In genomic region chr2:67645280-67646255, GRCh38 we compare ENCODE assay signal across 21 cellular contexts.
"Had no signal": no experiment of that assay in that cellular context is flagged by ENCODE, and none has a peak within 500 bp of the region (broad histone marks: within the 10 kb centered on the region; RNA-seq: fewer than 3 reads in every experiment).

No MANE protein-coding gene starts in this region.

- H3K9ac ChIP-seq: parathyroid adenoma had no signal

- ATAC-seq: esophagus mucosa, gastroesophageal sphincter, left lung, natural killer cell had no signal

- H3K36me3 ChIP-seq: ascending aorta, breast epithelium, gastroesophageal sphincter, left lung, neutrophil, tibial nerve had no signal

- DNase-seq: activated CD4-positive, CD25-positive, alpha-beta regulatory T cell treated with anti-CD3 and anti-CD28 coated beads, Interleukin-2, amount 50 U/mL, for 72 hours; activated gamma-delta T cell; cerebellar nuclear complex; cortex of kidney; effector CD4-positive, alpha-beta T cell; left lung; natural killer cell; stimulated activated CD4-positive, alpha-beta T cell treated with anti-CD3 and anti-CD28 coated beads, Interleukin-12 subunit alpha, Interleukin-12 subunit beta, amount 100 ng/mL, for 4 hours; stimulated activated CD4-positive, alpha-beta T cell treated with anti-CD3 and anti-CD28 coated beads, Interleukin-1b, Interleukin-23, amount 100 ng/mL, for 48 hours; stimulated activated CD8-positive, alpha-beta memory T cell treated with anti-CD3 and anti-CD28 coated beads, Interleukin-4, amount 100 ng/mL, for 48 hours; stimulated activated naive CD4-positive, alpha-beta T cell; substantia nigra; T1000 had no signal

- H2AFZ ChIP-seq: parathyroid adenoma had no signal

- H3K9me3 ChIP-seq: ascending aorta had no signal

- H3K27ac ChIP-seq: breast epithelium, left lung, neutrophil, parathyroid adenoma, tibial nerve, VCaP had no signal

- H3K79me2 ChIP-seq: parathyroid adenoma had no signal

- H3K4me1 ChIP-seq: breast epithelium, parathyroid adenoma had no signal

- H3K27me3 ChIP-seq: ascending aorta, breast epithelium, gastroesophageal sphincter, left lung, neutrophil, tibial nerve had no signal

- H3K4me3 ChIP-seq: ascending aorta, breast epithelium, gastroesophageal sphincter, left lung, tibial nerve had no signal
